In the genomic region with DNA sequence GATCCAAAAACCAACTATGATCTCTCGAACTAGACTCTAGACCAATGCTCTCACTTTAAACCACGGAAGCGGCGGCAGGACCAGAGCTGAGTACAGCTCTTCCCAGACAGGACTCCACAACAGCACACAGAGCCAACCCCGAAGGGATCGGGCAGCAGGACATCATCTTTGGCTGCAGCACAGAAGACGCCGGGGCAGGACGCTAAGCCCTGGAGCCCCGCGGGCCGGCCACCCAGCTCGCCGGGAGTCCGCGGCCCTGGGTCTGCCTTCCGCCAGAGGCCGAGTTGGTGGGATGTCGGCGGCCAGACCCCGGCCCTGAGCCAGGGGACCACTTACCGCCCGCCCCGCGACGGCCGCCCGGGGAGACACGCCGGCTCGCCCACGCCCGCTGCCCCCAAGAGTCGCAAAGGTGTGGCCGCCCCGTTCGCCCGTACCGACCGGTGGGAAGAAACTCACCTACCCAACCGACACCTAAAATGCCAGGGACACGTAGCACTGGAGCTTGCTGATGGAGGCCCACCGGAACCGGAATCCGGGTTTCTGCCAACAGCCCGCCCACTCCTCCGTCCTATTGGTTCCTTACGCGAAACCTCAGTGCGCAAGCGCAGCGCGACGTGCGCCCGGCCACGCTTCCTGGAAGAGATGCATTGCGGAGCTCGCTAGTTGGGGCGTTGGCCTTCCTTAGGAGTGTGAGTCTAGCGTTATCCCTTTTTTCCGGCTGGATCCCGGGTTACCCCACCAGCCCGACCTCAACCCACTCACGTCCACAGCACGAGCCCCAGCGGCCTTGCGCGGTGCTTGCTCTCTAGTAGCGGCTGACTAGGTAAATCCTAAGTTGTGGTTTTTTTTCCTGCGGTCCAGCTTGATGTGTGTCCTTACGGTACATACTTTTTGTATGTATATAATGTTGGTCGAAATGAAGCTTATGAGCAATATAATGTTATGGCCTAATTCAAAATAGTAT, we compare ENCODE assay signal across 1 cellular context.
A peak's percentile ranks its signal among the peaks of the same experiment; 100 is the strongest.
TF ChIP-seq lines count a peak whose summit lies in the region.

A gene (minus strand): TSS at position 510 of the 964 bp plus-strand sequence. CDS start 1,623 bp downstream, outside the sequence.

TF ChIP-seq in K562, 482 proteins besides CTCF, POLR2A, EP300 and RAD21 (continued from another document and continues in another):
- TF ChIP-seq, protein P1, sequence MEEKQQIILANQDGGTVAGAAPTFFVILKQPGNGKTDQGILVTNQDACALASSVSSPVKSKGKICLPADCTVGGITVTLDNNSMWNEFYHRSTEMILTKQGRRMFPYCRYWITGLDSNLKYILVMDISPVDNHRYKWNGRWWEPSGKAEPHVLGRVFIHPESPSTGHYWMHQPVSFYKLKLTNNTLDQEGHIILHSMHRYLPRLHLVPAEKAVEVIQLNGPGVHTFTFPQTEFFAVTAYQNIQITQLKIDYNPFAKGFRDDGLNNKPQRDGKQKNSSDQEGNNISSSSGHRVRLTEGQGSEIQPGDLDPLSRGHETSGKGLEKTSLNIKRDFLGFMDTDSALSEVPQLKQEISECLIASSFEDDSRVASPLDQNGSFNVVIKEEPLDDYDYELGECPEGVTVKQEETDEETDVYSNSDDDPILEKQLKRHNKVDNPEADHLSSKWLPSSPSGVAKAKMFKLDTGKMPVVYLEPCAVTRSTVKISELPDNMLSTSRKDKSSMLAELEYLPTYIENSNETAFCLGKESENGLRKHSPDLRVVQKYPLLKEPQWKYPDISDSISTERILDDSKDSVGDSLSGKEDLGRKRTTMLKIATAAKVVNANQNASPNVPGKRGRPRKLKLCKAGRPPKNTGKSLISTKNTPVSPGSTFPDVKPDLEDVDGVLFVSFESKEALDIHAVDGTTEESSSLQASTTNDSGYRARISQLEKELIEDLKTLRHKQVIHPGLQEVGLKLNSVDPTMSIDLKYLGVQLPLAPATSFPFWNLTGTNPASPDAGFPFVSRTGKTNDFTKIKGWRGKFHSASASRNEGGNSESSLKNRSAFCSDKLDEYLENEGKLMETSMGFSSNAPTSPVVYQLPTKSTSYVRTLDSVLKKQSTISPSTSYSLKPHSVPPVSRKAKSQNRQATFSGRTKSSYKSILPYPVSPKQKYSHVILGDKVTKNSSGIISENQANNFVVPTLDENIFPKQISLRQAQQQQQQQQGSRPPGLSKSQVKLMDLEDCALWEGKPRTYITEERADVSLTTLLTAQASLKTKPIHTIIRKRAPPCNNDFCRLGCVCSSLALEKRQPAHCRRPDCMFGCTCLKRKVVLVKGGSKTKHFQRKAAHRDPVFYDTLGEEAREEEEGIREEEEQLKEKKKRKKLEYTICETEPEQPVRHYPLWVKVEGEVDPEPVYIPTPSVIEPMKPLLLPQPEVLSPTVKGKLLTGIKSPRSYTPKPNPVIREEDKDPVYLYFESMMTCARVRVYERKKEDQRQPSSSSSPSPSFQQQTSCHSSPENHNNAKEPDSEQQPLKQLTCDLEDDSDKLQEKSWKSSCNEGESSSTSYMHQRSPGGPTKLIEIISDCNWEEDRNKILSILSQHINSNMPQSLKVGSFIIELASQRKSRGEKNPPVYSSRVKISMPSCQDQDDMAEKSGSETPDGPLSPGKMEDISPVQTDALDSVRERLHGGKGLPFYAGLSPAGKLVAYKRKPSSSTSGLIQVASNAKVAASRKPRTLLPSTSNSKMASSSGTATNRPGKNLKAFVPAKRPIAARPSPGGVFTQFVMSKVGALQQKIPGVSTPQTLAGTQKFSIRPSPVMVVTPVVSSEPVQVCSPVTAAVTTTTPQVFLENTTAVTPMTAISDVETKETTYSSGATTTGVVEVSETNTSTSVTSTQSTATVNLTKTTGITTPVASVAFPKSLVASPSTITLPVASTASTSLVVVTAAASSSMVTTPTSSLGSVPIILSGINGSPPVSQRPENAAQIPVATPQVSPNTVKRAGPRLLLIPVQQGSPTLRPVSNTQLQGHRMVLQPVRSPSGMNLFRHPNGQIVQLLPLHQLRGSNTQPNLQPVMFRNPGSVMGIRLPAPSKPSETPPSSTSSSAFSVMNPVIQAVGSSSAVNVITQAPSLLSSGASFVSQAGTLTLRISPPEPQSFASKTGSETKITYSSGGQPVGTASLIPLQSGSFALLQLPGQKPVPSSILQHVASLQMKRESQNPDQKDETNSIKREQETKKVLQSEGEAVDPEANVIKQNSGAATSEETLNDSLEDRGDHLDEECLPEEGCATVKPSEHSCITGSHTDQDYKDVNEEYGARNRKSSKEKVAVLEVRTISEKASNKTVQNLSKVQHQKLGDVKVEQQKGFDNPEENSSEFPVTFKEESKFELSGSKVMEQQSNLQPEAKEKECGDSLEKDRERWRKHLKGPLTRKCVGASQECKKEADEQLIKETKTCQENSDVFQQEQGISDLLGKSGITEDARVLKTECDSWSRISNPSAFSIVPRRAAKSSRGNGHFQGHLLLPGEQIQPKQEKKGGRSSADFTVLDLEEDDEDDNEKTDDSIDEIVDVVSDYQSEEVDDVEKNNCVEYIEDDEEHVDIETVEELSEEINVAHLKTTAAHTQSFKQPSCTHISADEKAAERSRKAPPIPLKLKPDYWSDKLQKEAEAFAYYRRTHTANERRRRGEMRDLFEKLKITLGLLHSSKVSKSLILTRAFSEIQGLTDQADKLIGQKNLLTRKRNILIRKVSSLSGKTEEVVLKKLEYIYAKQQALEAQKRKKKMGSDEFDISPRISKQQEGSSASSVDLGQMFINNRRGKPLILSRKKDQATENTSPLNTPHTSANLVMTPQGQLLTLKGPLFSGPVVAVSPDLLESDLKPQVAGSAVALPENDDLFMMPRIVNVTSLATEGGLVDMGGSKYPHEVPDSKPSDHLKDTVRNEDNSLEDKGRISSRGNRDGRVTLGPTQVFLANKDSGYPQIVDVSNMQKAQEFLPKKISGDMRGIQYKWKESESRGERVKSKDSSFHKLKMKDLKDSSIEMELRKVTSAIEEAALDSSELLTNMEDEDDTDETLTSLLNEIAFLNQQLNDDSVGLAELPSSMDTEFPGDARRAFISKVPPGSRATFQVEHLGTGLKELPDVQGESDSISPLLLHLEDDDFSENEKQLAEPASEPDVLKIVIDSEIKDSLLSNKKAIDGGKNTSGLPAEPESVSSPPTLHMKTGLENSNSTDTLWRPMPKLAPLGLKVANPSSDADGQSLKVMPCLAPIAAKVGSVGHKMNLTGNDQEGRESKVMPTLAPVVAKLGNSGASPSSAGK (IDR thresholded peaks at IDR 0.05) = peak; percentile 62
- TF ChIP-seq FOS (IDR thresholded peaks at IDR 0.05; ENCODE audit: extremely low read depth, insufficient read length) = peak; percentile 68
- TF ChIP-seq POLR2G (IDR thresholded peaks at IDR 0.05; ENCODE audit: low read depth, low read length) = peak; percentile 95
- TF ChIP-seq ZNF444 (CRISPR knock-in tag; IDR thresholded peaks at IDR 0.05) = no peak
- TF ChIP-seq BACH1 (tag; IDR thresholded peaks at IDR 0.05) = no peak
- peak; percentile 93 for TF ChIP-seq POLR2AphosphoS5 (IDR thresholded peaks at IDR 0.05; ENCODE audit: control insufficient read depth, insufficient read depth, low read depth, low read length)
- TF ChIP-seq ZNF121 (CRISPR knock-in tag; conservative IDR thresholded peaks at IDR 0.05) = no peak
- no peak for TF ChIP-seq SMARCC2 (IDR thresholded peaks at IDR 0.05; ENCODE audit: low read depth)
- no peak for TF ChIP-seq NELFE (IDR thresholded peaks at IDR 0.05; ENCODE audit: insufficient read depth, insufficient read length)
- TF ChIP-seq, protein P2, sequence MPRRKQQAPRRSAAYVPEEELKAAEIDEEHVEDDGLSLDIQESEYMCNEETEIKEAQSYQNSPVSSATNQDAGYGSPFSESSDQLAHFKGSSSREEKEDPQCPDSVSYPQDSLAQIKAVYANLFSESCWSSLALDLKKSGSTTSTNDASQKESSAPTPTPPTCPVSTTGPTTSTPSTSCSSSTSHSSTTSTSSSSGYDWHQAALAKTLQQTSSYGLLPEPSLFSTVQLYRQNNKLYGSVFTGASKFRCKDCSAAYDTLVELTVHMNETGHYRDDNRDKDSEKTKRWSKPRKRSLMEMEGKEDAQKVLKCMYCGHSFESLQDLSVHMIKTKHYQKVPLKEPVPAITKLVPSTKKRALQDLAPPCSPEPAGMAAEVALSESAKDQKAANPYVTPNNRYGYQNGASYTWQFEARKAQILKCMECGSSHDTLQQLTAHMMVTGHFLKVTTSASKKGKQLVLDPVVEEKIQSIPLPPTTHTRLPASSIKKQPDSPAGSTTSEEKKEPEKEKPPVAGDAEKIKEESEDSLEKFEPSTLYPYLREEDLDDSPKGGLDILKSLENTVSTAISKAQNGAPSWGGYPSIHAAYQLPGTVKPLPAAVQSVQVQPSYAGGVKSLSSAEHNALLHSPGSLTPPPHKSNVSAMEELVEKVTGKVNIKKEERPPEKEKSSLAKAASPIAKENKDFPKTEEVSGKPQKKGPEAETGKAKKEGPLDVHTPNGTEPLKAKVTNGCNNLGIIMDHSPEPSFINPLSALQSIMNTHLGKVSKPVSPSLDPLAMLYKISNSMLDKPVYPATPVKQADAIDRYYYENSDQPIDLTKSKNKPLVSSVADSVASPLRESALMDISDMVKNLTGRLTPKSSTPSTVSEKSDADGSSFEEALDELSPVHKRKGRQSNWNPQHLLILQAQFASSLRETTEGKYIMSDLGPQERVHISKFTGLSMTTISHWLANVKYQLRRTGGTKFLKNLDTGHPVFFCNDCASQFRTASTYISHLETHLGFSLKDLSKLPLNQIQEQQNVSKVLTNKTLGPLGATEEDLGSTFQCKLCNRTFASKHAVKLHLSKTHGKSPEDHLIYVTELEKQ (CRISPR knock-in tag; IDR thresholded peaks at IDR 0.05) = no peak
- no peak for TF ChIP-seq SNRNP70 (optimal IDR thresholded peaks at IDR 0.05; ENCODE audit: low read depth, low read length)
- TF ChIP-seq ERF (CRISPR knock-in tag; IDR thresholded peaks at IDR 0.05) = 0 out of 2 replicates have a peak, but pooled peaks have one; percentile 9
- TF ChIP-seq CBFA2T2 (conservative IDR thresholded peaks at IDR 0.05) = no peak
- no peak for TF ChIP-seq ARHGAP35 (IDR thresholded peaks at IDR 0.05; ENCODE audit: partially characterized antibody)
- no peak for TF ChIP-seq MTF1 (CRISPR knock-in tag; IDR thresholded peaks at IDR 0.05; ENCODE audit: borderline replicate concordance)
- no peak for TF ChIP-seq PHB (CRISPR knock-in tag; IDR thresholded peaks at IDR 0.05)
- TF ChIP-seq, protein P3, sequence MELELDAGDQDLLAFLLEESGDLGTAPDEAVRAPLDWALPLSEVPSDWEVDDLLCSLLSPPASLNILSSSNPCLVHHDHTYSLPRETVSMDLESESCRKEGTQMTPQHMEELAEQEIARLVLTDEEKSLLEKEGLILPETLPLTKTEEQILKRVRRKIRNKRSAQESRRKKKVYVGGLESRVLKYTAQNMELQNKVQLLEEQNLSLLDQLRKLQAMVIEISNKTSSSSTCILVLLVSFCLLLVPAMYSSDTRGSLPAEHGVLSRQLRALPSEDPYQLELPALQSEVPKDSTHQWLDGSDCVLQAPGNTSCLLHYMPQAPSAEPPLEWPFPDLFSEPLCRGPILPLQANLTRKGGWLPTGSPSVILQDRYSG (tag; conservative IDR thresholded peaks at IDR 0.05; ENCODE audit: low read depth) = no peak
- TF ChIP-seq MXI1 (IDR thresholded peaks at IDR 0.05; ENCODE audit: low read depth, low read length) = no peak
- no peak for TF ChIP-seq ZNF699 (CRISPR knock-in tag; IDR thresholded peaks at IDR 0.05; ENCODE audit: insufficient replicate concordance)
- TF ChIP-seq MIER1 (IDR thresholded peaks at IDR 0.05; ENCODE audit: low read depth) = no peak
- no peak for TF ChIP-seq CHD1 (IDR thresholded peaks at IDR 0.05; ENCODE audit: low read length)
- TF ChIP-seq ARNT (IDR thresholded peaks at IDR 0.05) = no peak
- no peak for TF ChIP-seq GATAD2B (IDR thresholded peaks at IDR 0.05; ENCODE audit: borderline replicate concordance)
- TF ChIP-seq COPS2 (conservative IDR thresholded peaks at IDR 0.05) = no peak
- no peak for TF ChIP-seq ZNF77 (CRISPR knock-in tag; IDR thresholded peaks at IDR 0.05)
- no peak for TF ChIP-seq RBM39 (optimal IDR thresholded peaks at IDR 0.05; ENCODE audit: low read depth, low read length)
- TF ChIP-seq TAL1 (IDR thresholded peaks at IDR 0.05) = no peak
- TF ChIP-seq NFATC3 (IDR thresholded peaks at IDR 0.05) = no peak
- TF ChIP-seq HNRNPK (IDR thresholded peaks at IDR 0.05; ENCODE audit: low read depth, low read length, poor library complexity, severe bottlenecking) = no peak
- peak; percentile 83; the same call in 1 of the 2 replicates for TF ChIP-seq KLF6 (CRISPR knock-in tag; IDR thresholded peaks at IDR 0.05; ENCODE audit: borderline replicate concordance)
- TF ChIP-seq KDM2B (CRISPR knock-in tag; IDR thresholded peaks at IDR 0.05) = no peak
- peak; percentile 92 for TF ChIP-seq POLR2B (IDR thresholded peaks at IDR 0.05; ENCODE audit: low read depth, partially characterized antibody)
- TF ChIP-seq CBX5 (IDR thresholded peaks at IDR 0.05; ENCODE audit: borderline replicate concordance, low read depth) = no peak
- TF ChIP-seq ZFP30 (CRISPR knock-in tag; IDR thresholded peaks at IDR 0.05; ENCODE audit: borderline replicate concordance) = no peak
- TF ChIP-seq NFYB (IDR thresholded peaks at IDR 0.05; ENCODE audit: extremely low read depth, insufficient read length) = peak; percentile 89
- no peak for TF ChIP-seq ZNF717 (CRISPR knock-in tag; IDR thresholded peaks at IDR 0.05)
- 0 out of 2 replicates have a peak, but pooled peaks have one; percentile 39 for TF ChIP-seq ZNF76 (CRISPR knock-in tag; IDR thresholded peaks at IDR 0.05; ENCODE audit: borderline replicate concordance)
- TF ChIP-seq, protein P4, sequence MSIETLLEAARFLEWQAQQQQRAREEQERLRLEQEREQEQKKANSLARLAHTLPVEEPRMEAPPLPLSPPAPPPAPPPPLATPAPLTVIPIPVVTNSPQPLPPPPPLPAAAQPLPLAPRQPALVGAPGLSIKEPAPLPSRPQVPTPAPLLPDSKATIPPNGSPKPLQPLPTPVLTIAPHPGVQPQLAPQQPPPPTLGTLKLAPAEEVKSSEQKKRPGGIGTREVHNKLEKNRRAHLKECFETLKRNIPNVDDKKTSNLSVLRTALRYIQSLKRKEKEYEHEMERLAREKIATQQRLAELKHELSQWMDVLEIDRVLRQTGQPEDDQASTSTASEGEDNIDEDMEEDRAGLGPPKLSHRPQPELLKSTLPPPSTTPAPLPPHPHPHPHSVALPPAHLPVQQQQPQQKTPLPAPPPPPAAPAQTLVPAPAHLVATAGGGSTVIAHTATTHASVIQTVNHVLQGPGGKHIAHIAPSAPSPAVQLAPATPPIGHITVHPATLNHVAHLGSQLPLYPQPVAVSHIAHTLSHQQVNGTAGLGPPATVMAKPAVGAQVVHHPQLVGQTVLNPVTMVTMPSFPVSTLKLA (conservative IDR thresholded peaks at IDR 0.05) = peak; percentile 77 to 86
- TF ChIP-seq, protein P5, sequence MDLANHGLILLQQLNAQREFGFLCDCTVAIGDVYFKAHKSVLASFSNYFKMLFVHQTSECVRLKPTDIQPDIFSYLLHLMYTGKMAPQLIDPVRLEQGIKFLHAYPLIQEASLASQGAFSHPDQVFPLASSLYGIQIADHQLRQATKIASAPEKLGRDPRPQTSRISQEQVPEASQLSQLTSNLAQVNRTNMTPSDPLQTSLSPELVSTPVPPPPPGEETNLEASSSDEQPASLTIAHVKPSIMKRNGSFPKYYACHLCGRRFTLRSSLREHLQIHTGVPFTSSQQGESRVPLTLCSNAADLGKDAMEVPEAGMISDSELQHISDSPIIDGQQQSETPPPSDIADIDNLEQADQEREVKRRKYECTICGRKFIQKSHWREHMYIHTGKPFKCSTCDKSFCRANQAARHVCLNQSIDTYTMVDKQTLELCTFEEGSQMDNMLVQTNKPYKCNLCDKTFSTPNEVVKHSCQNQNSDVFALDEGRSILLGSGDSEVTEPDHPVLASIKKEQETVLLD (IDR thresholded peaks at IDR 0.05) = peak; percentile 93
- no peak for TF ChIP-seq ZKSCAN1 (IDR thresholded peaks at IDR 0.05; ENCODE audit: low read depth, low read length)
- no peak for TF ChIP-seq ETS2 (tag; IDR thresholded peaks at IDR 0.05; ENCODE audit: borderline replicate concordance, poor library complexity, severe bottlenecking)
- no peak for TF ChIP-seq ZNF583 (CRISPR knock-in tag; IDR thresholded peaks at IDR 0.05)
- TF ChIP-seq ZNF354B (CRISPR knock-in tag; IDR thresholded peaks at IDR 0.05) = no peak
- peak; percentile 93 for TF ChIP-seq SUPT5H (IDR thresholded peaks at IDR 0.05)
